ENCODE assay signal across 24 cellular contexts in the genomic region with DNA sequence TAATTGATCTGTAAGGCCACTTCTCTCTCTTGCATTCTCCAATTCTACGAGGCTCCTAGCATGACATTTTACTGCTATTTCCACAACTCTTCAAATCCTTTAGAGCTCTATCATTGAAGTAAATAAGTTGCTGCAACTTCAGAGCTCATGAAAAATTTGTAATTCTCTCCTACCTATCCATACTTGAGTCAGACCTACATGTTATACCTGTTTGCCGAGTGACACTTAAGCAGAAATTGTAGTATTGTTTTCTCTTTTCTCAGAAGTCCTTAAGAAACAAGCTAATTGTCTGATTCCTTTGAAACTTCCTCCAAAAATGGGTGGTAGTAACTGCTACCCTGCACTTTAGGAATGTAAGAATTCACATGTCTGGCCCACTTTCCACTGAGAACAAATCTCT. TPM values are rescaled to one million over a fixed set of nuclear protein-coding genes. Genes with fewer than 3 reads are reported as not detected.
DNase-seq lines count a peak whose midpoint lies in the region; ATAC-seq and TF ChIP-seq lines count a peak whose summit lies in the region.
"Had no signal": no experiment of that assay in that cellular context is flagged by ENCODE, and none has a peak within 500 bp of the region (broad histone marks: within the 10 kb centered on the region; RNA-seq: fewer than 3 reads in every experiment).

No MANE protein-coding gene starts in this region.

- DNase-seq in activated CD4-positive, alpha-beta T cell treated with anti-CD3 and anti-CD28 coated beads, Interleukin-2, amount 10 ng/mL, durations not matched to agents 7 days and 5 days: no peak
- DNase-seq in activated CD4-positive, alpha-beta T cell treated with anti-CD3 and anti-CD28 coated beads for 4 hours: no peak
- DNase-seq in HFFc6: no peak
- no peak for DNase-seq in adrenal gland
- DNase-seq in mesothelial cell of epicardium (ENCODE audit: low spot score in 2 of 2, unreplicated experiment in 2 of 2): no peak
- DNase-seq in gastrocnemius medialis: no peak
- no peak for DNase-seq in hepatocyte (ENCODE audit: low spot score)
- DNase-seq in stimulated activated naive B cell treated with anti-CD40 and anti-IgM and Interleukin-4, amounts not matched to agents 10 μg/mL and 1 μg/mL and 100 μg/mL, for 72 hours: no peak
- DNase-seq: 8988T; activated naive CD8-positive, alpha-beta T cell treated with anti-CD3 and anti-CD28 coated beads, Interleukin-2, amount 10 ng/mL, durations not matched to agents 7 days and 5 days; activated T-cell treated with anti-CD3 and anti-CD28 coated beads, Interleukin-2, amount 50 U/mL, for 4 hours; colonic mucosa; endodermal cell; naive B cell; NCI-H1417; NCI-H2081 treated with DMSO at 0.1 percent for 48 hours; stimulated activated CD4-positive, alpha-beta T cell treated with anti-CD3 and anti-CD28 coated beads, Interleukin-4, amount 100 ng/mL, for 24 hours; thyroid gland had no signal

- no peaks in the 10 kb centered on the region for H3K9me3 Mint-ChIP-seq in activated CD4-positive, alpha-beta T cell treated with anti-CD3 and anti-CD28 coated beads, Interleukin-2, amount 10 ng/mL, durations not matched to agents 7 days and 5 days
- no peaks in the 10 kb centered on the region for H3K9me3 Mint-ChIP-seq in HFFc6
- no peaks in the 10 kb centered on the region for H3K9me3 Mint-ChIP-seq in mesothelial cell of epicardium
- no peaks in the 10 kb centered on the region for H3K9me3 Mint-ChIP-seq in stimulated activated naive B cell treated with anti-CD40 and anti-IgM and Interleukin-4, amounts not matched to agents 10 μg/mL and 1 μg/mL and 100 μg/mL, for 72 hours
- H3K9me3 Mint-ChIP-seq: activated naive CD8-positive, alpha-beta T cell treated with anti-CD3 and anti-CD28 coated beads, Interleukin-2, amount 10 ng/mL, durations not matched to agents 7 days and 5 days; activated T-cell treated with anti-CD3 and anti-CD28 coated beads, Interleukin-2, amount 50 U/mL, for 4 hours; brain; endodermal cell; GM23338; memory B cell; naive B cell; stimulated activated naive CD8-positive, alpha-beta T cell treated with anti-CD3 and anti-CD28 coated beads, Interleukin-15, Interleukin-2, amounts not matched to agents 100 ng/mL and 50 ng/mL, for 24 hours had no signal

- H3K36me3 ChIP-seq in adrenal gland (replicated peaks in 1 of 2) (peaks cover 0 to 24% of the 10 kb centered on the region in 2 donors), gastrocnemius medialis (no peaks in the 10 kb centered on the region), hepatocyte (replicated peaks; ENCODE audit: insufficient read depth, low read depth) (no peaks in the 10 kb centered on the region)
- H3K36me3 ChIP-seq: colonic mucosa, SJSA1, thyroid gland had no signal

- peak overlapping the region; percentile 41 for H3K27ac Mint-ChIP-seq in activated CD4-positive, alpha-beta T cell treated with anti-CD3 and anti-CD28 coated beads, Interleukin-2, amount 10 ng/mL, durations not matched to agents 7 days and 5 days
- H3K27ac Mint-ChIP-seq in HFFc6 (peak overlapping the region; percentile 45), mesothelial cell of epicardium (peak overlapping the region; percentile 67)
- no peak overlapping the region for H3K27ac Mint-ChIP-seq in stimulated activated naive B cell treated with anti-CD40 and anti-IgM and Interleukin-4, amounts not matched to agents 10 μg/mL and 1 μg/mL and 100 μg/mL, for 72 hours
- H3K27ac Mint-ChIP-seq: activated naive CD8-positive, alpha-beta T cell treated with anti-CD3 and anti-CD28 coated beads, Interleukin-2, amount 10 ng/mL, durations not matched to agents 7 days and 5 days; brain; endodermal cell; memory B cell had no signal

- in situ Hi-C loops in gastrocnemius medialis (cut with MboI; ENCODE audit: low sequenced_read_pairs in 4 of 4): no loop called here

- H3K9me2 ChIP-seq in hepatocyte (replicated peaks; ENCODE audit: insufficient read depth): no peaks in the 10 kb centered on the region

- H3K4me2 ChIP-seq in hepatocyte: no peak overlapping the region
- H3K4me2 ChIP-seq: GM23338 had no signal

- peaks cover 67% of the 10 kb centered on the region for H3K36me3 Mint-ChIP-seq in activated CD4-positive, alpha-beta T cell treated with anti-CD3 and anti-CD28 coated beads, Interleukin-2, amount 10 ng/mL, durations not matched to agents 7 days and 5 days (ENCODE audit: low read depth)
- H3K36me3 Mint-ChIP-seq in HFFc6 (ENCODE audit: low read depth) (no peaks in the 10 kb centered on the region), mesothelial cell of epicardium (peaks cover 5% of the 10 kb centered on the region)
- H3K36me3 Mint-ChIP-seq in stimulated activated naive B cell treated with anti-CD40 and anti-IgM and Interleukin-4, amounts not matched to agents 10 μg/mL and 1 μg/mL and 100 μg/mL, for 72 hours: peaks cover 11 to 19% of the 10 kb centered on the region in 2 donors

- H3K4me1 ChIP-seq in adrenal gland (replicated peaks in 1 of 2) (peaks cover 43 to 55% of the 10 kb centered on the region in 2 donors), gastrocnemius medialis (no peaks in the 10 kb centered on the region), hepatocyte (ENCODE audit: insufficient read depth) (peaks cover 12% of the 10 kb centered on the region)
- H3K4me1 ChIP-seq: colonic mucosa had no signal

- H3K27me3 ChIP-seq in adrenal gland (no peaks in the 10 kb centered on the region), gastrocnemius medialis (no peaks in the 10 kb centered on the region), hepatocyte (no peaks in the 10 kb centered on the region)
- H3K27me3 ChIP-seq: colonic mucosa, SJSA1, thyroid gland had no signal

- H3K4me1 Mint-ChIP-seq in activated CD4-positive, alpha-beta T cell treated with anti-CD3 and anti-CD28 coated beads, Interleukin-2, amount 10 ng/mL, durations not matched to agents 7 days and 5 days: peaks cover 53% of the 10 kb centered on the region
- H3K4me1 Mint-ChIP-seq in HFFc6 (ENCODE audit: low read depth): peaks cover 51% of the 10 kb centered on the region
- peaks cover 41% of the 10 kb centered on the region for H3K4me1 Mint-ChIP-seq in mesothelial cell of epicardium
- peaks cover 7 to 21% of the 10 kb centered on the region in 2 donors for H3K4me1 Mint-ChIP-seq in stimulated activated naive B cell treated with anti-CD40 and anti-IgM and Interleukin-4, amounts not matched to agents 10 μg/mL and 1 μg/mL and 100 μg/mL, for 72 hours
- H3K4me1 Mint-ChIP-seq: brain had no signal

- 85 to 90% (median 88%) methylated on average over 2 of the region's 2 CpGs for WGBS in adrenal gland, 4 donors
- WGBS in hepatocyte (ENCODE audit: low lambda C conversion rate, missing lambda C conversion rate): 91% methylated on average over 2 of the region's 2 CpGs

- no peaks in the 10 kb centered on the region for H3K9me3 ChIP-seq in adrenal gland (replicated peaks in 1 of 3)
- no peaks in the 10 kb centered on the region for H3K9me3 ChIP-seq in gastrocnemius medialis
- no peaks in the 10 kb centered on the region for H3K9me3 ChIP-seq in hepatocyte (ENCODE audit: low read depth)
- H3K9me3 ChIP-seq: colonic mucosa, SJSA1, thyroid gland had no signal

- H2AFZ ChIP-seq in hepatocyte: no peak overlapping the region
- H2AFZ ChIP-seq: GM23338 had no signal

- intact Hi-C loops in adrenal gland (cut with DNase I) (no loop called here), gastrocnemius medialis (cut with DNase I; ENCODE audit: low total_unique reads) (no loop called here)

- CTCF ChIA-PET in activated CD4-positive, alpha-beta T cell treated with anti-CD3 and anti-CD28 coated beads, Interleukin-2, amount 10 ng/mL, durations not matched to agents 7 days and 5 days (lab: Charles Lee): interaction anchor here (0.9 to 1.7 kb wide), 4 partner anchors 10 to 80 kb away, joined by 3 to 4 read pairs (median 3); a partner anchor contains a TSS

- H3K27me3 Mint-ChIP-seq in activated CD4-positive, alpha-beta T cell treated with anti-CD3 and anti-CD28 coated beads, Interleukin-2, amount 10 ng/mL, durations not matched to agents 7 days and 5 days: no peaks in the 10 kb centered on the region
- H3K27me3 Mint-ChIP-seq in HFFc6 (ENCODE audit: insufficient read depth) (no peaks in the 10 kb centered on the region; the same call in 1 of the 2 replicates), mesothelial cell of epicardium (ENCODE audit: low read depth) (no peaks in the 10 kb centered on the region)
- no peaks in the 10 kb centered on the region for H3K27me3 Mint-ChIP-seq in stimulated activated naive B cell treated with anti-CD40 and anti-IgM and Interleukin-4, amounts not matched to agents 10 μg/mL and 1 μg/mL and 100 μg/mL, for 72 hours
- H3K27me3 Mint-ChIP-seq: activated naive CD8-positive, alpha-beta T cell treated with anti-CD3 and anti-CD28 coated beads, Interleukin-2, amount 10 ng/mL, durations not matched to agents 7 days and 5 days; memory B cell; naive B cell; stimulated activated naive CD8-positive, alpha-beta T cell treated with anti-CD3 and anti-CD28 coated beads, Interleukin-15, Interleukin-2, amounts not matched to agents 100 ng/mL and 50 ng/mL, for 24 hours had no signal

- H3K79me2 ChIP-seq in hepatocyte: no peaks in the 10 kb centered on the region

- no peak overlapping the region for H3K4me3 Mint-ChIP-seq in activated CD4-positive, alpha-beta T cell treated with anti-CD3 and anti-CD28 coated beads, Interleukin-2, amount 10 ng/mL, durations not matched to agents 7 days and 5 days
- H3K4me3 Mint-ChIP-seq in HFFc6 (0 out of 2 replicates have a peak overlapping the region, but pooled peaks have one; percentile 19), mesothelial cell of epicardium (no peak overlapping the region)
- no peak overlapping the region for H3K4me3 Mint-ChIP-seq in stimulated activated naive B cell treated with anti-CD40 and anti-IgM and Interleukin-4, amounts not matched to agents 10 μg/mL and 1 μg/mL and 100 μg/mL, for 72 hours
- H3K4me3 Mint-ChIP-seq: activated naive CD8-positive, alpha-beta T cell treated with anti-CD3 and anti-CD28 coated beads, Interleukin-2, amount 10 ng/mL, durations not matched to agents 7 days and 5 days; activated T-cell treated with anti-CD3 and anti-CD28 coated beads, Interleukin-2, amount 50 U/mL, for 4 hours; brain; endodermal cell; GM23338; memory B cell; stimulated activated naive CD8-positive, alpha-beta T cell treated with anti-CD3 and anti-CD28 coated beads, Interleukin-15, Interleukin-2, amounts not matched to agents 100 ng/mL and 50 ng/mL, for 24 hours had no signal

- POLR2A ChIA-PET in activated CD4-positive, alpha-beta T cell treated with anti-CD3 and anti-CD28 coated beads, Interleukin-2, amount 10 ng/mL, durations not matched to agents 7 days and 5 days (lab: Charles Lee): no interaction called here

- TF ChIP-seq CTCF in HFFc6 (IDR thresholded peaks at IDR 0.05) (no peak), adrenal gland (IDR thresholded peaks at IDR 0.05) (no peak), mesothelial cell of epicardium (IDR thresholded peaks at IDR 0.05; ENCODE audit: unreplicated experiment) (no peak), gastrocnemius medialis (IDR thresholded peaks at IDR 0.05 in 4 of 5, conservative IDR thresholded peaks at IDR 0.05 in 1 of 5) (no peak), hepatocyte (IDR thresholded peaks at IDR 0.05; ENCODE audit: poor library complexity) (no peak)

- no peaks in the 10 kb centered on the region for H4K20me1 ChIP-seq in hepatocyte (ENCODE audit: insufficient read depth, poor library complexity, severe bottlenecking)

- ATAC-seq in gastrocnemius medialis: no peak
- ATAC-seq in stimulated activated naive B cell treated with anti-CD40 and anti-IgM and Interleukin-4, amounts not matched to agents 10 μg/mL and 1 μg/mL and 100 μg/mL, for 72 hours (replicated peaks): no peak
- ATAC-seq: activated T-cell treated with anti-CD3 and anti-CD28 coated beads, Interleukin-2, amount 50 U/mL, for 4 hours had no signal

- H3K4me3 ChIP-seq in adrenal gland (peak overlapping the region in 1 of 4 donors; percentile 2), gastrocnemius medialis (no peak overlapping the region), hepatocyte (no peak overlapping the region)
- H3K4me3 ChIP-seq: colonic mucosa, GM23338, SJSA1, thyroid gland had no signal

- H3K27ac ChIP-seq in adrenal gland: peak overlapping the region; percentile 34 to 69 (median 52)
- no peak overlapping the region for H3K27ac ChIP-seq in gastrocnemius medialis
- H3K27ac ChIP-seq in hepatocyte: no peak overlapping the region
- H3K27ac ChIP-seq: HL-60, SJSA1 had no signal

- TF ChIP-seq POLR2A in adrenal gland (IDR thresholded peaks at IDR 0.05) (no peak), gastrocnemius medialis (IDR thresholded peaks at IDR 0.05) (no peak)

RNA-seq across cellular contexts. Expression of a gene that starts 26.1 kb away (rescaled TPM):
- 10 to 100 TPM; 39.7 to 41.1 TPM for total RNA-seq in activated CD4-positive, alpha-beta T cell treated with anti-CD3 and anti-CD28 coated beads, Interleukin-2, amount 10 ng/mL, durations not matched to agents 7 days and 5 days
- total RNA-seq in HFFc6 (2021; fragmentation: NEBNext Ultra II Directional; extraction: Animal tissue kit (Norgen Biotek cat#: 25700)): 10 to 100 TPM in 1 of 6 experiments, 1 to 10 TPM in 5; 6.5 to 10.1 (median 9.1) TPM
- total RNA-seq in adrenal gland (100 to 1,000 TPM in 7 of 8 donors, 10 to 100 TPM in 1; 40.0 to 351 (median 178) TPM), mesothelial cell of epicardium (17.0 to 18.2 TPM (median 17.6 TPM) in 3 replicates), gastrocnemius medialis (10 to 100 TPM in 3 of 4 donors, 1 to 10 TPM in 1; 5.3 to 16.9 (median 14.9) TPM), hepatocyte (49.2 and 59.4 TPM in 2 replicates)
- polyA plus RNA-seq in adrenal gland (100 to 1,000 TPM in 2 of 3 donors, 10 to 100 TPM in 1; 71.8 to 172 (median 127) TPM), hepatocyte (48.3 and 52.6 TPM in 2 replicates)

RNA-seq across cellular contexts. Expression of a gene that starts 59.2 kb away (rescaled TPM):
- total RNA-seq in activated CD4-positive, alpha-beta T cell treated with anti-CD3 and anti-CD28 coated beads, Interleukin-2, amount 10 ng/mL, durations not matched to agents 7 days and 5 days: 100 to 1,000 TPM; 225 to 272 TPM
- 100 to 1,000 TPM; 120 to 153 (median 147) TPM for total RNA-seq in HFFc6 (2021; fragmentation: NEBNext Ultra II Directional; extraction: Animal tissue kit (Norgen Biotek cat#: 25700))
- total RNA-seq in adrenal gland (100 to 1,000 TPM in 2 of 8 donors, 10 to 100 TPM in 6; 39.8 to 153 (median 82.6) TPM), mesothelial cell of epicardium (185 to 189 TPM (median 187 TPM) in 3 replicates), gastrocnemius medialis (10 to 100 TPM; 21.5 to 51.4 (median 34.1) TPM), hepatocyte (113 and 120 TPM in 2 replicates)
- polyA plus RNA-seq in adrenal gland (100 to 1,000 TPM; 125 to 248 (median 146) TPM), hepatocyte (147 and 172 TPM in 2 replicates)

Comparison
In these comparisons a context has a peak if more than half of its experiments do, and no peak if none do; other contexts are left out.
1. H3K27ac ChIP-seq: peak in adrenal gland (5 of 5); none in gastrocnemius medialis (0 of 4) and hepatocyte (single experiment).